18 cellular contexts compared by ENCODE assay signal in genomic region chr10:5090551-5090950, GRCh38.
"Had no signal": no experiment of that assay in that cellular context is flagged by ENCODE, and none has a peak within 500 bp of the region (broad histone marks: within the 10 kb centered on the region; RNA-seq: fewer than 3 reads in every experiment).

No MANE protein-coding gene starts in this region.

- H3K36me3 ChIP-seq: colonic mucosa, esophagus squamous epithelium, right lobe of liver, spleen had no signal

- FAIRE-seq: astrocyte, frontal cortex had no signal

- ATAC-seq: activated naive CD8-positive, alpha-beta T cell treated with anti-CD3 and anti-CD28 coated beads, Interleukin-2, amount 50 U/mL, for 24 hours had no signal

- H3K27ac ChIP-seq: colonic mucosa, esophagus squamous epithelium, psoas muscle, right lobe of liver, spleen had no signal

- H3K4me3 ChIP-seq: colonic mucosa, esophagus squamous epithelium, psoas muscle, right lobe of liver, spleen had no signal

- H3K36me3 Mint-ChIP-seq: stimulated activated effector memory CD8-positive, alpha-beta T cell treated with anti-CD3 and anti-CD28 coated beads, Interleukin-12 subunit alpha, Interleukin-12 subunit beta, amount 100 ng/mL, for 72 hours had no signal

- DNase-seq: activated CD8-positive, alpha-beta memory T cell treated with anti-CD3 and anti-CD28 coated beads for 24 hours; activated naive CD4-positive, alpha-beta T cell treated with Interleukin-2 at 50 U/mL for 16 hours; activated naive CD8-positive, alpha-beta T cell treated with anti-CD3 and anti-CD28 coated beads, Interleukin-2, amount 50 U/mL, for 24 hours; colonic mucosa; esophagus squamous epithelium; head of caudate nucleus; kidney glomerular epithelial cell; psoas muscle; right lobe of liver; spleen; stimulated activated CD4-positive, alpha-beta T cell treated with anti-CD3 and anti-CD28 coated beads, Interleukin-2, amount 100 ng/mL, for 24 hours had no signal

- H3K4me3 Mint-ChIP-seq: activated CD4-positive, alpha-beta T cell treated with anti-CD3 and anti-CD28 coated beads, Interleukin-2, amount 10 ng/mL, durations not matched to agents 7 days and 5 days; activated naive CD8-positive, alpha-beta T cell treated with anti-CD3 and anti-CD28 coated beads, Interleukin-2, amount 50 U/mL, for 24 hours; activated T-helper 1 cell treated with anti-CD3 and anti-CD28 coated beads, Interleukin-12 subunit alpha, Interleukin-12 subunit beta, Interleukin-2, Interleukin-4 antibody, amounts not matched to agents 30 ng/mL and 10 ng/mL and 1 ng/mL, durations not matched to agents 14 hours and 24 hours and 36 hours; mesothelial cell of epicardium; stimulated activated effector memory CD8-positive, alpha-beta T cell treated with anti-CD3 and anti-CD28 coated beads, Interleukin-12 subunit alpha, Interleukin-12 subunit beta, amount 100 ng/mL, for 72 hours; T-helper 2 cell treated with Interferon-gamma antibody and Interleukin-4, amounts not matched to agents 5 μg/mL and 100 μg/mL, for 36 hours had no signal

- H3K27me3 ChIP-seq: colonic mucosa, esophagus squamous epithelium, right lobe of liver had no signal

- H3K4me1 Mint-ChIP-seq: activated naive CD8-positive, alpha-beta T cell treated with anti-CD3 and anti-CD28 coated beads, Interleukin-2, amount 50 U/mL, for 24 hours; stimulated activated effector memory CD8-positive, alpha-beta T cell treated with anti-CD3 and anti-CD28 coated beads, Interleukin-12 subunit alpha, Interleukin-12 subunit beta, amount 100 ng/mL, for 72 hours had no signal

- H3K4me1 ChIP-seq: colonic mucosa, psoas muscle had no signal

- H3K27ac Mint-ChIP-seq: activated CD4-positive, alpha-beta T cell treated with anti-CD3 and anti-CD28 coated beads, Interleukin-2, amount 10 ng/mL, durations not matched to agents 7 days and 5 days; activated naive CD8-positive, alpha-beta T cell treated with anti-CD3 and anti-CD28 coated beads, Interleukin-2, amount 50 U/mL, for 24 hours; activated T-helper 1 cell treated with anti-CD3 and anti-CD28 coated beads, Interleukin-12 subunit alpha, Interleukin-12 subunit beta, Interleukin-2, Interleukin-4 antibody, amounts not matched to agents 30 ng/mL and 10 ng/mL and 1 ng/mL, durations not matched to agents 14 hours and 24 hours and 36 hours; mesothelial cell of epicardium; stimulated activated effector memory CD8-positive, alpha-beta T cell treated with anti-CD3 and anti-CD28 coated beads, Interleukin-12 subunit alpha, Interleukin-12 subunit beta, amount 100 ng/mL, for 72 hours; T-helper 2 cell treated with Interferon-gamma antibody and Interleukin-4, amounts not matched to agents 5 μg/mL and 100 μg/mL, for 36 hours had no signal

- H3K9me3 ChIP-seq: colonic mucosa had no signal

- H3K9me3 Mint-ChIP-seq: T-helper 2 cell treated with Interferon-gamma antibody and Interleukin-4, amounts not matched to agents 5 μg/mL and 100 μg/mL, for 36 hours had no signal
